8 cellular contexts compared by ENCODE assay signal in the genomic region with DNA sequence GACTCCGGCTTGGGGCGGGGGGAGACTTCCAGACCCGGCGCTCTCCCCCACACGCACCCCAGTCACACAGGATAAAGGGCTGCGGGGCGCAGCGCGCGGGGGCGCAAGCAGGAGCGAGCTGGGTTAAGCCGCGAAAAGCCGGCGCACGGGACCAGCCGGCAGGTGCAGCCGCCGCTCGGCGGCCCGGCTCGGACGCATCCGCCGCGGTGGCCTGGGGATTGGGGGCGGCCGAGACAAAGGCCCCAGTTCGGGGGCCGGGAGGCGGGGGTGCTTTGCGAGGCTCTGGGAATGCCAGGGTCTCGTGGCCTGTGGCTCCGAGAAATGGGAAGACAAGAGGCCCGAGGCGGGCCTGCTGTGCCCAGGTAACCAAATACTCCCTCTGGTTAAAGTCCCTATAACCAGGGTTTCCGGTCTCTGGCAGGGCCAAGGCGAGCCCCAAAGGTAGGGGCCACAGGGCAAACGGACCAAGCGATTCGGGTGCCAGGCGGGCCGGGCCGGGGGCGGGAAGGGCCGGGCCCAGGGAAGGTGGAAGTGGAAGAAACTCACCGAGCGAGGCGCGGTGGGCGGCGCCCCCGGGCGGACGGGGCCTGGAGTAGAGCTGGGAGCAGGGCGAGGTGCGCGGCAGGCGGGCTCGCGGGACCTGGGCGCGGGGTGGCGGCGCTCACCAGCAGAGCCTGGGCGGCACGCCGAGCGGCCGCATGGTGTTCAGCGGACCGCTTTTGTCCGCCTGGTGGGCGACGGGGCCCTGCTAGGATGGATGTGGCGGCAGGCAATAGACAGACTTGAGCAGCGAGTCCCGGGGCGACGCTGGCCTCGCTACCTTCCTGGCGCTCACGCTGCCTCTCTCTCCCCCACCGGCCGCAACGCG. TPM values are rescaled to one million over a fixed set of nuclear protein-coding genes. Genes with fewer than 3 reads are reported as not detected.
DNase-seq lines count a peak whose midpoint lies in the region; ATAC-seq and TF ChIP-seq lines count a peak whose summit lies in the region.

A gene (minus strand): TSS at position 849 of the 868 bp plus-strand sequence. CDS start 6,170 bp downstream, outside the sequence.

- H3K36me3 ChIP-seq in WERI-Rb-1 (no peaks in the 10 kb centered on the region), iPS-15b (ENCODE audit: control insufficient read depth, insufficient read depth, low read length) (no peaks in the 10 kb centered on the region), thoracic aorta (no peaks in the 10 kb centered on the region)

- peaks cover 22% of the 10 kb centered on the region for H3K4me1 Mint-ChIP-seq in activated CD8-positive, alpha-beta memory T cell treated with anti-CD3 and anti-CD28 coated beads, Interleukin-2, amount 10 ng/mL, durations not matched to agents 7 days and 5 days

- no peak for ATAC-seq in activated CD8-positive, alpha-beta memory T cell treated with anti-CD3 and anti-CD28 coated beads, Interleukin-2, amount 10 ng/mL, durations not matched to agents 7 days and 5 days
- no peak for ATAC-seq in thoracic aorta (ENCODE audit: insufficient number of reproducible peaks, low FRiP score, low read depth)
- ATAC-seq in HG02678 (IDR thresholded peaks at IDR 0.05; ENCODE audit: unreplicated experiment), result no peak
- ATAC-seq in GM21423 (IDR thresholded peaks at IDR 0.05; ENCODE audit: unreplicated experiment), result no peak
- ATAC-seq in HG03342 (IDR thresholded peaks at IDR 0.05; ENCODE audit: unreplicated experiment), result no peak

- DNase-seq in activated CD8-positive, alpha-beta memory T cell treated with anti-CD3 and anti-CD28 coated beads, Interleukin-2, amount 50 U/mL, for 48 hours, result peak; percentile 73
- no peak for DNase-seq in activated CD8-positive, alpha-beta memory T cell treated with anti-CD3 and anti-CD28 coated beads, Interleukin-2, amount 10 ng/mL, durations not matched to agents 7 days and 5 days
- DNase-seq in WERI-Rb-1, result peak; percentile 59
- DNase-seq in thoracic aorta (ENCODE audit: low spot score), result no peak

- peaks cover 100% of the 10 kb centered on the region for H3K27me3 ChIP-seq in WERI-Rb-1 (ENCODE audit: insufficient read depth, low read depth, severe bottlenecking)
- H3K27me3 ChIP-seq in iPS-15b (ENCODE audit: control insufficient read depth, insufficient read depth, low read length), result peaks cover 95% of the 10 kb centered on the region
- H3K27me3 ChIP-seq in thoracic aorta (replicated peaks; ENCODE audit: insufficient read depth), result peaks cover 62% of the 10 kb centered on the region

- H3K27ac Mint-ChIP-seq in activated CD8-positive, alpha-beta memory T cell treated with anti-CD3 and anti-CD28 coated beads, Interleukin-2, amount 10 ng/mL, durations not matched to agents 7 days and 5 days, result no peak within 1 kb of the TSS

- H3K9me3 Mint-ChIP-seq in activated CD8-positive, alpha-beta memory T cell treated with anti-CD3 and anti-CD28 coated beads, Interleukin-2, amount 10 ng/mL, durations not matched to agents 7 days and 5 days (ENCODE audit: low read depth), result no peaks in the 10 kb centered on the region

- H3K4me3 Mint-ChIP-seq in activated CD8-positive, alpha-beta memory T cell treated with anti-CD3 and anti-CD28 coated beads, Interleukin-2, amount 10 ng/mL, durations not matched to agents 7 days and 5 days, result no peak within 1 kb of the TSS

- TF ChIP-seq CTCF in WERI-Rb-1 (IDR thresholded peaks at IDR 0.05; ENCODE audit: low read depth, low read length) (peak; percentile 29; the same call in 1 of the 2 replicates), thoracic aorta (IDR thresholded peaks at IDR 0.05) (no peak)

- H3K9me3 ChIP-seq in WERI-Rb-1 (ENCODE audit: severe bottlenecking) (no peaks in the 10 kb centered on the region), iPS-15b (ENCODE audit: control insufficient read depth, insufficient read depth, low read length) (no peaks in the 10 kb centered on the region), thoracic aorta (no peaks in the 10 kb centered on the region)

- no peaks in the 10 kb centered on the region for H3K36me3 Mint-ChIP-seq in activated CD8-positive, alpha-beta memory T cell treated with anti-CD3 and anti-CD28 coated beads, Interleukin-2, amount 10 ng/mL, durations not matched to agents 7 days and 5 days

- no peak within 1 kb of the TSS for H3K27ac ChIP-seq in WERI-Rb-1
- no peak within 1 kb of the TSS for H3K27ac ChIP-seq in thoracic aorta

- H3K27me3 Mint-ChIP-seq in activated CD8-positive, alpha-beta memory T cell treated with anti-CD3 and anti-CD28 coated beads, Interleukin-2, amount 10 ng/mL, durations not matched to agents 7 days and 5 days, result peaks cover 77% of the 10 kb centered on the region

- H3K9ac ChIP-seq in iPS-15b (ENCODE audit: low read depth, low read length), result no peak within 1 kb of the TSS

- CTCF ChIA-PET in activated CD8-positive, alpha-beta memory T cell treated with anti-CD3 and anti-CD28 coated beads, Interleukin-2, amount 10 ng/mL, durations not matched to agents 7 days and 5 days (lab: Charles Lee), result interaction anchor here (1.4 to 2.7 kb wide), 2 partner anchors 64 to 116 kb away, joined by 3 to 10 read pairs; no protein-coding TSS in a partner anchor

- H3K4me3 ChIP-seq in WERI-Rb-1 (ENCODE audit: low read depth, low read length) (no peak within 1 kb of the TSS), iPS-15b (ENCODE audit: low read depth, low read length) (peak within 1 kb of the TSS; percentile 35), thoracic aorta (peak within 1 kb of the TSS; percentile 33)

- peaks cover 10% of the 10 kb centered on the region for H3K4me1 ChIP-seq in iPS-15b (ENCODE audit: control insufficient read depth, insufficient read depth, low read length)
- H3K4me1 ChIP-seq in thoracic aorta (ENCODE audit: control insufficient read depth in 1 of 2, low read depth in 2 of 2), result peaks cover 35 to 64% of the 10 kb centered on the region in 2 donors

RNA-seq across cellular contexts. Expression of the gene that starts here (rescaled TPM):
- under 1 TPM in 1 of 2 experiments, not detected in 1; 0.28 TPM for total RNA-seq in activated CD8-positive, alpha-beta memory T cell treated with anti-CD3 and anti-CD28 coated beads, Interleukin-2, amount 10 ng/mL, durations not matched to agents 7 days and 5 days
- total RNA-seq in thoracic aorta, result 10 to 100 TPM in 1 of 2 donors, 1 to 10 TPM in 1; 5.2 to 21.3 TPM

Comparison
In these comparisons a context has a peak if more than half of its experiments do, and no peak if none do; other contexts are left out.
1. RNA of the gene that starts here (total RNA-seq): 5.2 to 21.3 TPM in thoracic aorta; 0.28 TPM in activated CD8-positive, alpha-beta memory T cell treated with anti-CD3 and anti-CD28 coated beads, Interleukin-2, amount 10 ng/mL, durations not matched to agents 7 days and 5 days; every median in the first group is over 4 times any median in the second.
2. DNase-seq: peak in activated CD8-positive, alpha-beta memory T cell treated with anti-CD3 and anti-CD28 coated beads, Interleukin-2, amount 50 U/mL, for 48 hours (single experiment) and WERI-Rb-1 (single experiment); none in activated CD8-positive, alpha-beta memory T cell treated with anti-CD3 and anti-CD28 coated beads, Interleukin-2, amount 10 ng/mL, durations not matched to agents 7 days and 5 days (single experiment) and thoracic aorta (single experiment).